In the genomic region with DNA sequence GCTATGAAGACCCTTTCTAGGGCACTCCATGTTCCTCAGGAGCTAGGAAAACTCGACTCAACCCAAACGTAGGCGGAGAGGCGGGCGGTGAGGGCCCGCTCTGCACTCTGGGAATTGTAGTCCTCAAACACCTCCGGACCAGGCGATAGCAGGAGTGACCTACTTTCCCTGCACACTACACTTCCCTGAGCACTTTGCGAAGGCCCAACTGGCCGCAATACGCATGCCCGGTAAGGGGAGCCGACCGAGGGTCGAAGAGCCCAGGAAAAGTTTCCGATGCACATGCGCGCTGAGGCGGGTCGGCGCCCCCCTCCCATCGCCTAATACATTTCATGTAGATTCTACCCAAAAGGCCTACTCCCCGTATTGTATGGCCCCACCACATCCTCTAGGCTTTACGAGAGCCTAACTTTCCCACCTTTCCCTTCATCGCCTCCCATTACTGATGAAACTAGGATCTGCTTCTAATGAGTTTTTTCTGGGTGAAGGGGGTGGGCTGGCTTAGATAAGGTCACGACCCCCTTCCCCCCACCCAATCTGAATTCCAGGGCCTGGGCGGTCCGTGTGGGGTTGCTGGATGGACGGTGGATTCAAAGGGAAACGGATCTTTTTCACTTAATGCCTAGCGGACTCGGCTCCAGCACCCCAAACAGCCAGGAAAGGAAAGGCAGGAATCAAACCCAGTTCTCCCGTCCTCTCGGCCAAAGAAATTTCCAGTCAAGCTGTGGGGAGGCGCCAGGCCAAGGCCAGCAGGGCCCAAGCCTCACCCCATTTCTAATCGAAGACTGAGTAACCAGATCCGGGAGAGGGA, we compare ENCODE assay signal across 8 cellular contexts. TPM values are rescaled to one million over a fixed set of nuclear protein-coding genes. Genes with fewer than 3 reads are reported as not detected.
DNase-seq lines count a peak whose midpoint lies in the region; ATAC-seq and TF ChIP-seq lines count a peak whose summit lies in the region.

No MANE protein-coding gene starts in this region.

- H3K4me1 ChIP-seq in heart left ventricle: peaks cover 9 to 55% (median 46%) of the 10 kb centered on the region in 12 donors
- peaks cover 7 to 9% of the 10 kb centered on the region in 2 experiments for H3K4me1 ChIP-seq in trophoblast cell (ENCODE audit: control insufficient read depth in 1 of 2, insufficient read depth in 2 of 2, low read length in 2 of 2)
- H3K4me1 ChIP-seq in tibial nerve: peaks cover 0 to 55% (median 35%) of the 10 kb centered on the region in 4 donors

- H3K4ac ChIP-seq in trophoblast cell (ENCODE audit: low read depth, low read length): peak overlapping the region; percentile 98

- H3K18ac ChIP-seq in trophoblast cell (ENCODE audit: low read length): peak overlapping the region; percentile 40

- H4K91ac ChIP-seq in trophoblast cell (ENCODE audit: low read depth, low read length): peak overlapping the region; percentile 49

- H4K8ac ChIP-seq in trophoblast cell (ENCODE audit: low read depth, low read length): peak overlapping the region; percentile 87

- peak overlapping the region; percentile 71 for H3K14ac ChIP-seq in trophoblast cell (ENCODE audit: low read length)

- H4K12ac ChIP-seq in trophoblast cell (ENCODE audit: low read depth, low read length): peak overlapping the region; percentile 52

- ATAC-seq in HG02678 (IDR thresholded peaks at IDR 0.05; ENCODE audit: unreplicated experiment): peak; percentile 57
- peak; percentile 53 to 68 (median 64) for ATAC-seq in heart left ventricle

- DNase-seq in GM12864 (ENCODE audit: low read depth) (peak; percentile 91), NCI-H1436 (lab: John Stamatoyannopoulos, UW) (peak; percentile 96), T-helper 1 cell (peak; percentile 63 to 92 (median 72)), amniotic epithelial cell (ENCODE audit: low read depth) (peak; percentile 96), heart left ventricle (peak; percentile 92 to 95 (median 93)), trophoblast cell (peak; percentile 94), tibial nerve (ENCODE audit: low spot score in 2 of 2) (peak; percentile 75 to 84)

- 0 to 1% (median 0%) methylated on average over 28 to 37 of the region's 37 CpGs for WGBS in heart left ventricle, 4 donors
- no CpG with 5 or more reads among the region's 37 CpGs for WGBS in trophoblast cell (ENCODE audit: extremely low coverage, insufficient coverage, insufficient read length)
- WGBS in tibial nerve, 2 donors: 0% methylated on average over 36 to 37 of the region's 37 CpGs

- no peaks in the 10 kb centered on the region for H3K27me3 ChIP-seq in heart left ventricle
- H3K27me3 ChIP-seq in trophoblast cell (ENCODE audit: insufficient read depth, low read length): no peaks in the 10 kb centered on the region
- no peaks in the 10 kb centered on the region for H3K27me3 ChIP-seq in tibial nerve

- peaks cover 36% of the 10 kb centered on the region for H3K79me1 ChIP-seq in trophoblast cell (ENCODE audit: low read length)

- H3K27ac ChIP-seq in heart left ventricle: peak overlapping the region; percentile 94 to 100 (median 99)
- peak overlapping the region; percentile 86 for H3K27ac ChIP-seq in trophoblast cell (ENCODE audit: low read depth, low read length)
- peak overlapping the region; percentile 95 to 99 (median 98) for H3K27ac ChIP-seq in tibial nerve

- TF ChIP-seq EP300 in tibial nerve (IDR thresholded peaks at IDR 0.05): peak; percentile 58 to 92

- intact Hi-C loops in heart left ventricle (cut with DNase I): no loop called here

- TF ChIP-seq CTCF in GM12864 (IDR thresholded peaks at IDR 0.05; ENCODE audit: low read depth, low read length, missing control alignments) (no peak), heart left ventricle (IDR thresholded peaks at IDR 0.05) (no peak), tibial nerve (IDR thresholded peaks at IDR 0.05) (peak in 1 of 5 experiments; percentile 20)

- H2BK12ac ChIP-seq in trophoblast cell (ENCODE audit: low read length): no peak overlapping the region

- H3K79me2 ChIP-seq in trophoblast cell (ENCODE audit: control insufficient read depth, insufficient read depth, low read length, poor library complexity): peaks cover 47% of the 10 kb centered on the region

- peak overlapping the region; percentile 49 for H2AK5ac ChIP-seq in trophoblast cell (ENCODE audit: low read length)

- H3K9me3 ChIP-seq in heart left ventricle (no peaks in the 10 kb centered on the region), trophoblast cell (ENCODE audit: insufficient read depth, low read depth, low read length) (no peaks in the 10 kb centered on the region), tibial nerve (no peaks in the 10 kb centered on the region)

- H2AFZ ChIP-seq in trophoblast cell (ENCODE audit: insufficient read depth, low read length, poor library complexity): peak overlapping the region; percentile 58

- H3K36me3 ChIP-seq in heart left ventricle (peaks cover 0 to 42% (median 26%) of the 10 kb centered on the region in 9 donors), trophoblast cell (ENCODE audit: control insufficient read depth in 1 of 2, insufficient read depth in 2 of 2, low read length in 2 of 2) (peaks cover 16 to 19% of the 10 kb centered on the region in 2 experiments), tibial nerve (peaks cover 0 to 21% (median 0%) of the 10 kb centered on the region in 3 donors)

- TF ChIP-seq POLR2A in heart left ventricle (IDR thresholded peaks at IDR 0.05) (peak in 1 of 2 donors; percentile 53), tibial nerve (IDR thresholded peaks at IDR 0.05) (peak; percentile 13 to 74)

- peak overlapping the region; percentile 65 for H2BK5ac ChIP-seq in trophoblast cell (ENCODE audit: low read depth, low read length, poor library complexity)

- H3K9ac ChIP-seq in trophoblast cell (ENCODE audit: low read length): peak overlapping the region; percentile 97

- peak overlapping the region; percentile 92 for H3K4me2 ChIP-seq in trophoblast cell (ENCODE audit: low read length)

- peak overlapping the region; percentile 44 for H2BK120ac ChIP-seq in trophoblast cell (ENCODE audit: insufficient read depth, low read length, poor library complexity)

- H3K4me3 ChIP-seq in GM12864 (ENCODE audit: low read depth, low read length): peak overlapping the region; percentile 59
- peak overlapping the region; percentile 76 to 98 (median 94) for H3K4me3 ChIP-seq in heart left ventricle
- H3K4me3 ChIP-seq in trophoblast cell (ENCODE audit: low read depth, low read length): peak overlapping the region; percentile 98
- peak overlapping the region; percentile 75 to 94 (median 91) for H3K4me3 ChIP-seq in tibial nerve

- H3K23ac ChIP-seq in trophoblast cell (ENCODE audit: low read length): no peak overlapping the region

RNA-seq across cellular contexts. Expression of a gene that starts 2.0 kb away (rescaled TPM):
- 10 to 100 TPM; 29.0 to 74.5 (median 46.1) TPM for total RNA-seq in heart left ventricle
- polyA plus RNA-seq in heart left ventricle: 10 to 100 TPM; 29.6 to 44.9 TPM
- polyA plus RNA-seq in trophoblast cell (2013): 30.8 and 31.2 TPM in 2 replicates
- total RNA-seq in tibial nerve: 10 to 100 TPM; 50.8 to 67.3 (median 56.9) TPM

RNA-seq across cellular contexts. Expression of a gene that starts 23.9 kb away (rescaled TPM):
- total RNA-seq in heart left ventricle: 10 to 100 TPM; 13.4 to 29.3 (median 20.0) TPM
- polyA plus RNA-seq in heart left ventricle: 10 to 100 TPM; 40.3 to 49.9 TPM
- polyA plus RNA-seq in trophoblast cell (2013): 46.3 and 48.1 TPM in 2 replicates
- 10 to 100 TPM; 32.6 to 51.5 (median 36.4) TPM for total RNA-seq in tibial nerve

RNA-seq across cellular contexts. Expression of a gene that starts 24.4 kb away (rescaled TPM):
- total RNA-seq in heart left ventricle (1,000 to 10,000 TPM in 2 of 9 donors, 100 to 1,000 TPM in 7; 503 to 1,146 (median 862) TPM), tibial nerve (10 to 100 TPM; 69.9 to 91.1 (median 76.4) TPM)
- 100 to 1,000 TPM; 375 to 431 TPM for polyA plus RNA-seq in heart left ventricle
- 63.0 and 64.1 TPM in 2 replicates for polyA plus RNA-seq in trophoblast cell (2013)

Comparison
In these comparisons a context has a peak if more than half of its experiments do, and no peak if none do; other contexts are left out.
1. Peak in every context shown above with its lines: DNase-seq, ATAC-seq, H3K4me3 ChIP-seq and H3K27ac ChIP-seq.
2. RNA of a gene that starts 24.4 kb away (total RNA-seq): 503 to 1,146 TPM in heart left ventricle; 69.9 to 91.1 TPM in tibial nerve; every median in the first group is over 4 times any median in the second.